In the genomic region with DNA sequence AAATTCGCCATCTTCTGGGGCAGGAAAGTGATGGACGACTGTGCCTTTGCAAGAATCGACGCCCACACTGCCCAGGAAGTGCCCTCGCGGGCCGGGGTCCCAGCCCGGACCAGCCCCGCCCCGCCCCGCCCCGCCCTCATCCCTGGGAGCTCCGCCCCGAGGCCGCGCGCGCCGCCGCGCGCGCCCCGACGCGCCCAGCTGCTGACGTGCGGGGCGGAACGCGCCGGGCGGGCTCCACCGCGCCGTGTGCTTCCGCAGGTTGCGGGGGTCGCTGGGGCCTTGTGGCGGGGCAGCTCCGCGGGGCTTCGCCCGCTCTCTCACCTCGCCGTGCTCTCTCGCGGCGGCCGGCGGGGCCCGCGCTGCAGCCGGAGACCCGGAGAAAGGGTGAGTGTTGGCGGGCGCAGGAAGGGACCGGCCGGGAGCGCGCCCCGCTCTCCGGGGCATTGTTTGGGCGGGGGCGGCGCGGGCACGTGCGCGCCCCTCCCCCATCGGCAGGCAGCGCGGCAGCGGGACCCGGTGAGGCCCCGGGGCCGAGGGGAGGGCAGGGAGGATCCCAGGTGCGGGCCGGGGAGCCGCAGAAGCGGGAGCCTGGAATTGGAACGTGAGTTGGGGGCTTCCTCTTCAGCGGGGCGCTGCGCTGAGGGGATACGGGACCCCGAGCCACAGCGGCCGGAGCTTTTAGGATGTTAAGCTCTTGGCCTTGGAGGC, we compare ENCODE assay signal across 8 cellular contexts. TPM values are rescaled to one million over a fixed set of nuclear protein-coding genes. Genes with fewer than 3 reads are reported as not detected.
DNase-seq lines count a peak whose midpoint lies in the region; ATAC-seq and TF ChIP-seq lines count a peak whose summit lies in the region.

YEATS2 (plus strand) TSS at position 188 of the 708 bp plus-strand sequence. CDS start 17,366 bp downstream, outside the sequence.

- CTCF ChIA-PET in HEK293T (lab: Yijun Ruan, JAX): interaction anchor here (1.0 kb wide), 1 partner anchor 64 kb away, joined by 3 read pairs; no protein-coding TSS in a partner anchor

- WGBS in psoas muscle, 3 donors: 0 to 1% (median 1%) methylated on average over 76 to 89 of the region's 89 CpGs

- TF ChIP-seq CTCF in GM12864 (IDR thresholded peaks at IDR 0.05; ENCODE audit: low read depth, low read length, missing control alignments): no peak
- no peak for TF ChIP-seq CTCF in psoas muscle (IDR thresholded peaks at IDR 0.05)

- POLR2A ChIA-PET in HEK293T (lab: Yijun Ruan, JAX): interaction anchor here (0.7 to 1.1 kb wide), 4 partner anchors 11 to 864 kb away, joined by 3 to 6 read pairs (median 4); partner anchors contain the start of gene EPHB3

- no peaks in the 10 kb centered on the region for H3K27me3 ChIP-seq in psoas muscle (ENCODE audit: insufficient read depth in 3 of 3, low read length in 2 of 3)

- ATAC-seq in left ventricle myocardium superior: peak; percentile 94
- peak; percentile 91 to 93 (median 92) for ATAC-seq in psoas muscle

- peak within 1 kb of the TSS; percentile 91 for H3K27ac ChIP-seq in psoas muscle

- intact Hi-C loops in T-helper 1 cell treated with Interleukin-12 subunit alpha and Interleukin-12 subunit beta and Interleukin-4 antibody, amounts not matched to agents 30 ng/mL and 1 ng/mL, for 36 hours (cut with micrococcal nuclease): loop anchor here (1.0 to 5.0 kb wide), 17 partner anchors 13 to 905 kb away; partner anchors contain the start of genes ABCC5, ABCF3, ALG3 and AP2M1
- intact Hi-C loops in left ventricle myocardium superior (cut with micrococcal nuclease) (no loop called here), psoas muscle (cut with DNase I) (no loop called here)

- DNase-seq in GM12864 (ENCODE audit: low read depth) (no peak), HEK293T (ENCODE audit: extremely low spot score) (peak; percentile 83), NAMALWA (ENCODE audit: low spot score) (peak; percentile 77), amniotic epithelial cell (ENCODE audit: low read depth) (peak; percentile 55), left ventricle myocardium superior (peak; percentile 83), psoas muscle (peak; percentile 64 to 71), ureter (ENCODE audit: low spot score) (peak; percentile 50)

- H3K36me3 ChIP-seq in psoas muscle (ENCODE audit: insufficient read depth in 1 of 2, low read depth in 1 of 2): no peaks in the 10 kb centered on the region

- H3K4me1 ChIP-seq in psoas muscle: peaks cover 26% of the 10 kb centered on the region

- no peaks in the 10 kb centered on the region for H3K9me3 ChIP-seq in psoas muscle

- H3K4me3 ChIP-seq in GM12864 (ENCODE audit: low read depth, low read length) (peak within 1 kb of the TSS; percentile 97), psoas muscle (peak within 1 kb of the TSS; percentile 99)

TF ChIP-seq in HEK293T, 16 proteins besides CTCF, POLR2A, EP300 and RAD21:
- TF ChIP-seq FOXM1 (IDR thresholded peaks at IDR 0.05; ENCODE audit: borderline replicate concordance): no peak
- peak; percentile 45; the same call in 1 of the 2 replicates for TF ChIP-seq LEF1 (IDR thresholded peaks at IDR 0.05; ENCODE audit: borderline replicate concordance)

RNA-seq across cellular contexts. Expression of gene YEATS2, which starts in this region (rescaled TPM):
- total RNA-seq in T-helper 1 cell treated with Interleukin-12 subunit alpha and Interleukin-12 subunit beta and Interleukin-4 antibody, amounts not matched to agents 30 ng/mL and 1 ng/mL, for 36 hours: 44.5 and 45.0 TPM in 2 replicates
- 8.8 TPM for total RNA-seq in left ventricle myocardium superior
- 1 to 10 TPM; 3.7 to 8.9 (median 7.6) TPM for total RNA-seq in psoas muscle
- 1 to 10 TPM; 1.8 to 4.6 (median 3.7) TPM for polyA plus RNA-seq in psoas muscle
- 37.7 TPM for total RNA-seq in ureter
